1 cellular context compared by ENCODE assay signal in the genomic region with DNA sequence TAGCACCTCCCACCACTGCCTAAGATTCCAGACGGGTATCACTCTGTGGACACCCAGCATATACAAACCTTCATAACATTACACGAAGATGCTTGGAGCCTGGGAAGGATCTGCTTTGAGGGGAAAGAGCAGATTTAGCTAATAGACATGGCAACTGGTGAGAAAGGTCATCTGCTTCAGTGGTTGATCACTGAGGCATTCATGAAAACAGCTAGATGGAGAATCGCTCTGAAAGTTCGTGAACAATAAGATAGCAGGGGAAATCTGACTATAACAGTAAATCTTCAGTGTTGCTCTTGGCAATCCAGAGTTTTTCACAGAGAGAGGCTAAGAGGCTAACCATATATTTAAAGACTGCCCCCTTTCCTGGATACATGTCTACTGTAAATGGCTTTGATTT.
TF ChIP-seq lines count a peak whose summit lies in the region.

No MANE protein-coding gene starts in this region.

TF ChIP-seq in WTC11, 78 proteins besides CTCF, POLR2A, EP300 and RAD21 (continued from another document):
- TF ChIP-seq, protein P1, sequence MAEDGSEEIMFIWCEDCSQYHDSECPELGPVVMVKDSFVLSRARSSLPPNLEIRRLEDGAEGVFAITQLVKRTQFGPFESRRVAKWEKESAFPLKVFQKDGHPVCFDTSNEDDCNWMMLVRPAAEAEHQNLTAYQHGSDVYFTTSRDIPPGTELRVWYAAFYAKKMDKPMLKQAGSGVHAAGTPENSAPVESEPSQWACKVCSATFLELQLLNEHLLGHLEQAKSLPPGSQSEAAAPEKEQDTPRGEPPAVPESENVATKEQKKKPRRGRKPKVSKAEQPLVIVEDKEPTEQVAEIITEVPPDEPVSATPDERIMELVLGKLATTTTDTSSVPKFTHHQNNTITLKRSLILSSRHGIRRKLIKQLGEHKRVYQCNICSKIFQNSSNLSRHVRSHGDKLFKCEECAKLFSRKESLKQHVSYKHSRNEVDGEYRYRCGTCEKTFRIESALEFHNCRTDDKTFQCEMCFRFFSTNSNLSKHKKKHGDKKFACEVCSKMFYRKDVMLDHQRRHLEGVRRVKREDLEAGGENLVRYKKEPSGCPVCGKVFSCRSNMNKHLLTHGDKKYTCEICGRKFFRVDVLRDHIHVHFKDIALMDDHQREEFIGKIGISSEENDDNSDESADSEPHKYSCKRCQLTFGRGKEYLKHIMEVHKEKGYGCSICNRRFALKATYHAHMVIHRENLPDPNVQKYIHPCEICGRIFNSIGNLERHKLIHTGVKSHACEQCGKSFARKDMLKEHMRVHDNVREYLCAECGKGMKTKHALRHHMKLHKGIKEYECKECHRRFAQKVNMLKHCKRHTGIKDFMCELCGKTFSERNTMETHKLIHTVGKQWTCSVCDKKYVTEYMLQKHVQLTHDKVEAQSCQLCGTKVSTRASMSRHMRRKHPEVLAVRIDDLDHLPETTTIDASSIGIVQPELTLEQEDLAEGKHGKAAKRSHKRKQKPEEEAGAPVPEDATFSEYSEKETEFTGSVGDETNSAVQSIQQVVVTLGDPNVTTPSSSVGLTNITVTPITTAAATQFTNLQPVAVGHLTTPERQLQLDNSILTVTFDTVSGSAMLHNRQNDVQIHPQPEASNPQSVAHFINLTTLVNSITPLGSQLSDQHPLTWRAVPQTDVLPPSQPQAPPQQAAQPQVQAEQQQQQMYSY (CRISPR knock-in tag; IDR thresholded peaks at IDR 0.05) = no peak
- TF ChIP-seq, protein P2, sequence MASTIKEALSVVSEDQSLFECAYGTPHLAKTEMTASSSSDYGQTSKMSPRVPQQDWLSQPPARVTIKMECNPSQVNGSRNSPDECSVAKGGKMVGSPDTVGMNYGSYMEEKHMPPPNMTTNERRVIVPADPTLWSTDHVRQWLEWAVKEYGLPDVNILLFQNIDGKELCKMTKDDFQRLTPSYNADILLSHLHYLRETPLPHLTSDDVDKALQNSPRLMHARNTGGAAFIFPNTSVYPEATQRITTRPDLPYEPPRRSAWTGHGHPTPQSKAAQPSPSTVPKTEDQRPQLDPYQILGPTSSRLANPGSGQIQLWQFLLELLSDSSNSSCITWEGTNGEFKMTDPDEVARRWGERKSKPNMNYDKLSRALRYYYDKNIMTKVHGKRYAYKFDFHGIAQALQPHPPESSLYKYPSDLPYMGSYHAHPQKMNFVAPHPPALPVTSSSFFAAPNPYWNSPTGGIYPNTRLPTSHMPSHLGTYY (CRISPR knock-in tag; IDR thresholded peaks at IDR 0.05) = no peak
